1 cellular context compared by ENCODE assay signal in the genomic region with DNA sequence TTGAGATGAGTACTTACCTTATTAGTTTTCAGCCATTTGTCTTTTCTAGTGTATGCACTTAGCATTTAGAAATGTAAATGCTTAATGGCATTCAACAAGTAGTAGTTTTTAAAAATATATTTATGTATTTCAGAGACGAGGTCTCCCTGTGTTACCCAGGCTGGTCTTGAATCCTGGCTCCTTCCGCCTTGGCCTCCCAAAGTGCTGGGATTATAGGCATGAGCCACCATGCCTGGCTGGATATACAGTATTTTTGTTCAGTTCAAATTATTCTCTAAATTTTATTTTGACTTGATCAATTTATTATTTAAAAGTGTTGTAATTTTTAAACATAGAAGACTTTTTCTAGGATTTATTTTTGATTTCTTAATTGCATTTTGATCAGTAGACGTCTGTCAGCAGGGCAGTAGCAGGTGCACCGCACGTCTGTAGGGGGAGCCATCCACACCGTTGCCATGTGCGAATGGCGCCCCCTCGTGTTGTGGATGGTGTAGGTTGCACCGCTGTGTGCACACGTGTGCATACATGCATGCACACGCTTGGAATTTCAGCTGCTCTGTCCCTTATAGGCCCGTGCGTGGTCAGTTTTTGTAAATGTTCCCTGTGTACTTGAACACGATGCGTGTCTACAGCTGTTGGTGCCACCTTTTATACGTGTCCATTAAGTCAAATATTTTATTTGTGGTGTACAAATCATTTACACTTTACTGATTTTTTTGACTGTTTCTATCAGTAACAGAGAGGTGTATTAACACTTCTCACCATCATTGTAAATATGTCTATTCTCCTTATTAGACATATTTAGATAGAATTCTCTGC.
TF ChIP-seq lines count a peak whose summit lies in the region.

No MANE protein-coding gene starts in this region.

TF ChIP-seq in HepG2, 621 proteins besides CTCF, POLR2A, EP300 and RAD21 (continued from another document and continues in another):
- TF ChIP-seq, protein P1, sequence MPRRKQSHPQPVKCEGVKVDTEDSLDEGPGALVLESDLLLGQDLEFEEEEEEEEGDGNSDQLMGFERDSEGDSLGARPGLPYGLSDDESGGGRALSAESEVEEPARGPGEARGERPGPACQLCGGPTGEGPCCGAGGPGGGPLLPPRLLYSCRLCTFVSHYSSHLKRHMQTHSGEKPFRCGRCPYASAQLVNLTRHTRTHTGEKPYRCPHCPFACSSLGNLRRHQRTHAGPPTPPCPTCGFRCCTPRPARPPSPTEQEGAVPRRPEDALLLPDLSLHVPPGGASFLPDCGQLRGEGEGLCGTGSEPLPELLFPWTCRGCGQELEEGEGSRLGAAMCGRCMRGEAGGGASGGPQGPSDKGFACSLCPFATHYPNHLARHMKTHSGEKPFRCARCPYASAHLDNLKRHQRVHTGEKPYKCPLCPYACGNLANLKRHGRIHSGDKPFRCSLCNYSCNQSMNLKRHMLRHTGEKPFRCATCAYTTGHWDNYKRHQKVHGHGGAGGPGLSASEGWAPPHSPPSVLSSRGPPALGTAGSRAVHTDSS (CRISPR knock-in tag; conservative IDR thresholded peaks at IDR 0.05) = no peak
- TF ChIP-seq XRCC5 (optimal IDR thresholded peaks at IDR 0.05; ENCODE audit: low read length) (peak; percentile 99), SAFB2 (CRISPR knock-in tag; IDR thresholded peaks at IDR 0.05; ENCODE audit: borderline replicate concordance, low read depth) (no peak; the same call in 1 of the 2 replicates), ZNF101 (CRISPR knock-in tag; IDR thresholded peaks at IDR 0.05; ENCODE audit: borderline replicate concordance, low read depth) (no peak), ZNF644 (CRISPR knock-in tag; IDR thresholded peaks at IDR 0.05; ENCODE audit: low read depth) (no peak), ZNF574 (CRISPR knock-in tag; IDR thresholded peaks at IDR 0.05) (peak; percentile 88), CBX2 (IDR thresholded peaks at IDR 0.05; ENCODE audit: low read depth, low read length) (no peak), CBX2 (CRISPR knock-in tag; IDR thresholded peaks at IDR 0.05; ENCODE audit: low read depth) (no peak), ZNF333 (CRISPR knock-in tag; IDR thresholded peaks at IDR 0.05; ENCODE audit: borderline replicate concordance) (no peak), ZNF883 (CRISPR knock-in tag; IDR thresholded peaks at IDR 0.05; ENCODE audit: not compliant biosample characterization) (no peak), IKZF5 (CRISPR knock-in tag; IDR thresholded peaks at IDR 0.05) (peak; percentile 94; the same call in 1 of the 2 replicates), TBL1XR1 (IDR thresholded peaks at IDR 0.05; ENCODE audit: borderline replicate concordance, low read length, partially characterized antibody) (peak; percentile 90), PRMT3 (CRISPR knock-in tag; IDR thresholded peaks at IDR 0.05; ENCODE audit: borderline replicate concordance, low read depth) (no peak; the same call in 1 of the 2 replicates), GATA4 (IDR thresholded peaks at IDR 0.05; ENCODE audit: borderline replicate concordance, low read depth) (no peak), TERF1 (CRISPR knock-in tag; IDR thresholded peaks at IDR 0.05) (no peak), ARID2 (CRISPR knock-in tag; IDR thresholded peaks at IDR 0.05; ENCODE audit: borderline replicate concordance) (no peak), CREB1 (IDR thresholded peaks at IDR 0.05) (peak; percentile 52; the same call in 1 of the 2 replicates), CREB1 (CRISPR knock-in tag; IDR thresholded peaks at IDR 0.05) (no peak), CBX1 (IDR thresholded peaks at IDR 0.05; ENCODE audit: low read depth) (peak; percentile 83), ZNF317 (CRISPR knock-in tag; IDR thresholded peaks at IDR 0.05) (no peak), ZNF570 (CRISPR knock-in tag; IDR thresholded peaks at IDR 0.05; ENCODE audit: borderline replicate concordance) (no peak), GATAD2A (CRISPR knock-in tag; IDR thresholded peaks at IDR 0.05) (peak; percentile 89), NFYC (CRISPR knock-in tag; IDR thresholded peaks at IDR 0.05) (no peak), CEBPG (CRISPR knock-in tag; IDR thresholded peaks at IDR 0.05) (peak; percentile 80), ZNF724P (CRISPR knock-in tag; IDR thresholded peaks at IDR 0.05; ENCODE audit: borderline replicate concordance) (peak; percentile 75), ZFP36 (IDR thresholded peaks at IDR 0.05; ENCODE audit: borderline replicate concordance, low read depth, low read length, partially characterized antibody) (peak; percentile 72), EHMT2 (IDR thresholded peaks at IDR 0.05; ENCODE audit: borderline replicate concordance, low read depth, low read length) (no peak), ZNF496 (CRISPR knock-in tag; IDR thresholded peaks at IDR 0.05; ENCODE audit: insufficient replicate concordance) (no peak), ZNF687 (CRISPR knock-in tag; IDR thresholded peaks at IDR 0.05) (peak; percentile 72), SIN3B (IDR thresholded peaks at IDR 0.05; ENCODE audit: low read length) (peak; percentile 45; the same call in 1 of the 2 replicates), ZNF274 (CRISPR knock-in tag; IDR thresholded peaks at IDR 0.05) (0 out of 2 replicates have a peak, but pooled peaks have one; percentile 44), YEATS2 (CRISPR knock-in tag; IDR thresholded peaks at IDR 0.05; ENCODE audit: borderline replicate concordance) (peak; percentile 81; the same call in 1 of the 2 replicates), ZNF720 (CRISPR knock-in tag; IDR thresholded peaks at IDR 0.05) (no peak), ZNF451 (CRISPR knock-in tag; IDR thresholded peaks at IDR 0.05) (no peak), RFXAP (CRISPR knock-in tag; IDR thresholded peaks at IDR 0.05; ENCODE audit: borderline replicate concordance) (peak; percentile 64; the same call in 1 of the 2 replicates), HMGA1 (CRISPR knock-in tag; conservative IDR thresholded peaks at IDR 0.05) (no peak), ZNF430 (CRISPR knock-in tag; IDR thresholded peaks at IDR 0.05) (no peak), ZBTB37 (CRISPR knock-in tag; IDR thresholded peaks at IDR 0.05) (no peak), HOXA7 (CRISPR knock-in tag; IDR thresholded peaks at IDR 0.05) (no peak), ATF1 (CRISPR knock-in tag; IDR thresholded peaks at IDR 0.05) (no peak), ESRRA (CRISPR knock-in tag; IDR thresholded peaks at IDR 0.05; ENCODE audit: low read depth) (no peak; the same call in 1 of the 2 replicates)
- TF ChIP-seq, protein P2, sequence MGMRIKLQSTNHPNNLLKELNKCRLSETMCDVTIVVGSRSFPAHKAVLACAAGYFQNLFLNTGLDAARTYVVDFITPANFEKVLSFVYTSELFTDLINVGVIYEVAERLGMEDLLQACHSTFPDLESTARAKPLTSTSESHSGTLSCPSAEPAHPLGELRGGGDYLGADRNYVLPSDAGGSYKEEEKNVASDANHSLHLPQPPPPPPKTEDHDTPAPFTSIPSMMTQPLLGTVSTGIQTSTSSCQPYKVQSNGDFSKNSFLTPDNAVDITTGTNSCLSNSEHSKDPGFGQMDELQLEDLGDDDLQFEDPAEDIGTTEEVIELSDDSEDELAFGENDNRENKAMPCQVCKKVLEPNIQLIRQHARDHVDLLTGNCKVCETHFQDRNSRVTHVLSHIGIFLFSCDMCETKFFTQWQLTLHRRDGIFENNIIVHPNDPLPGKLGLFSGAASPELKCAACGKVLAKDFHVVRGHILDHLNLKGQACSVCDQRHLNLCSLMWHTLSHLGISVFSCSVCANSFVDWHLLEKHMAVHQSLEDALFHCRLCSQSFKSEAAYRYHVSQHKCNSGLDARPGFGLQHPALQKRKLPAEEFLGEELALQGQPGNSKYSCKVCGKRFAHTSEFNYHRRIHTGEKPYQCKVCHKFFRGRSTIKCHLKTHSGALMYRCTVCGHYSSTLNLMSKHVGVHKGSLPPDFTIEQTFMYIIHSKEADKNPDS (CRISPR knock-in tag; IDR thresholded peaks at IDR 0.05) = no peak
- TF ChIP-seq, protein P3, sequence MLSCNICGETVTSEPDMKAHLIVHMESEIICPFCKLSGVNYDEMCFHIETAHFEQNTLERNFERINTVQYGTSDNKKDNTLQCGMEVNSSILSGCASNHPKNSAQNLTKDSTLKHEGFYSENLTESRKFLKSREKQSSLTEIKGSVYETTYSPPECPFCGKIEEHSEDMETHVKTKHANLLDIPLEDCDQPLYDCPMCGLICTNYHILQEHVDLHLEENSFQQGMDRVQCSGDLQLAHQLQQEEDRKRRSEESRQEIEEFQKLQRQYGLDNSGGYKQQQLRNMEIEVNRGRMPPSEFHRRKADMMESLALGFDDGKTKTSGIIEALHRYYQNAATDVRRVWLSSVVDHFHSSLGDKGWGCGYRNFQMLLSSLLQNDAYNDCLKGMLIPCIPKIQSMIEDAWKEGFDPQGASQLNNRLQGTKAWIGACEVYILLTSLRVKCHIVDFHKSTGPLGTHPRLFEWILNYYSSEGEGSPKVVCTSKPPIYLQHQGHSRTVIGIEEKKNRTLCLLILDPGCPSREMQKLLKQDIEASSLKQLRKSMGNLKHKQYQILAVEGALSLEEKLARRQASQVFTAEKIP (CRISPR knock-in tag; IDR thresholded peaks at IDR 0.05; ENCODE audit: borderline replicate concordance) = no peak
- TF ChIP-seq, protein P4, sequence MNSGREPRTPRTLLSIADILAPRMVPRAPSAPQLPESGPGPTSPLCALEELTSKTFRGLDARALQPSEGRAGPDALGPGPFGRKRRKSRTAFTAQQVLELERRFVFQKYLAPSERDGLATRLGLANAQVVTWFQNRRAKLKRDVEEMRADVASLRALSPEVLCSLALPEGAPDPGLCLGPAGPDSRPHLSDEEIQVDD (CRISPR knock-in tag; IDR thresholded peaks at IDR 0.05; ENCODE audit: borderline replicate concordance) = no peak
